Comparison of ENCODE assay signal across 24 cellular contexts in the genomic region with DNA sequence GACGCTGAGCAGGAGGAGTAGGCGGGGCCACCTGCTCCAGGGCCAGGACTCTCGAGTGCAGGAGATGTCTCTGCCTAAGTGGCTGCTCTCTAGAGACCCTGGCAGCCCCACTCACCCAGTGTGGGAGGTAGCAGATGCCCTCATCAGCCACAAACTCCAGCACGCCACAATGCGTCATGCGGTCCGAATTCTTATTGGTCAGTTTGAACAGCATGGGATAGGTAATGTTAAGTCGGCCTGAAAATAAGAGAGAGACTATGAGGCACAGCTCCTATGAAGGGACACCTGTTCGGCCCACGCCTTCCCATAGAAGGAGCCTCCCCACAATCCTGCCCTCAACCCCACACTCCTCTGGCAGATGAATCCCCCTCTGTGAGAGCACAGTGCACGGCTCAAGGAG. TPM values are rescaled to one million over a fixed set of nuclear protein-coding genes. Genes with fewer than 3 reads are reported as not detected.
"Had no signal": no experiment of that assay in that cellular context is flagged by ENCODE, and none has a peak within 500 bp of the region (broad histone marks: within the 10 kb centered on the region; RNA-seq: fewer than 3 reads in every experiment).

No MANE protein-coding gene starts in this region.

- H3K27ac Mint-ChIP-seq: nephron; stimulated activated naive CD8-positive, alpha-beta T cell treated with anti-CD3 and anti-CD28 coated beads, Interleukin-15, Interleukin-2, amounts not matched to agents 100 ng/mL and 50 ng/mL, for 24 hours had no signal

- H3K4me3 Mint-ChIP-seq: memory B cell; nephron; neural crest cell; stimulated activated naive CD8-positive, alpha-beta T cell treated with anti-CD3 and anti-CD28 coated beads, Interleukin-15, Interleukin-2, amounts not matched to agents 100 ng/mL and 50 ng/mL, for 24 hours had no signal

- ATAC-seq: mucosa of descending colon; naive thymus-derived CD8-positive, alpha-beta T cell; pancreas; right cardiac atrium; sciatic nerve; upper lobe of right lung had no signal

- H3K27me3 Mint-ChIP-seq: memory B cell; naive thymus-derived CD8-positive, alpha-beta T cell; stimulated activated naive CD8-positive, alpha-beta T cell treated with anti-CD3 and anti-CD28 coated beads, Interleukin-15, Interleukin-2, amounts not matched to agents 100 ng/mL and 50 ng/mL, for 24 hours had no signal

- DNase-seq: islet precursor cell; left ventricle myocardium inferior; midbrain; mucosa of descending colon; naive thymus-derived CD8-positive, alpha-beta T cell; nucleus accumbens; pancreas; posterior cingulate gyrus; retina; right cardiac atrium; stimulated activated CD4-positive, alpha-beta T cell treated with anti-CD3 and anti-CD28 coated beads, Interleukin-12 subunit alpha, Interleukin-12 subunit beta, amount 100 ng/mL, for 4 hours; stimulated activated CD4-positive, alpha-beta T cell treated with anti-CD3 and anti-CD28 coated beads, Interleukin-15, amount 100 ng/mL, for 24 hours; stimulated activated CD4-positive, alpha-beta T cell treated with anti-CD3 and anti-CD28 coated beads, Interleukin-2, amount 100 ng/mL, for 24 hours; stimulated activated CD4-positive, alpha-beta T cell treated with anti-CD3 and anti-CD28 coated beads, Interleukin-4, amount 100 ng/mL, for 1 hour; stimulated activated naive CD4-positive, alpha-beta T cell; tibial artery; trophoblast cell; upper lobe of right lung had no signal

- H3K4me1 Mint-ChIP-seq: neural crest cell had no signal

- H3K9me3 Mint-ChIP-seq: memory B cell; naive thymus-derived CD8-positive, alpha-beta T cell; nephron; neural crest cell; stimulated activated naive CD8-positive, alpha-beta T cell treated with anti-CD3 and anti-CD28 coated beads, Interleukin-15, Interleukin-2, amounts not matched to agents 100 ng/mL and 50 ng/mL, for 24 hours had no signal

RNA-seq across cellular contexts. Expression of gene CDC45, which starts 8.1 kb away (rescaled TPM):
- total RNA-seq: mesenteric fat pad, sciatic nerve had no signal
